In genomic region chr1:19776933-19777332, GRCh38 we compare ENCODE assay signal across 14 cellular contexts. TPM values are rescaled to one million over a fixed set of nuclear protein-coding genes. Genes with fewer than 3 reads are reported as not detected.
A peak's percentile ranks its signal among the peaks of the same experiment; 100 is the strongest.
DNase-seq lines count a peak whose midpoint lies in the region; ATAC-seq and TF ChIP-seq lines count a peak whose summit lies in the region.
"Had no signal": no experiment of that assay in that cellular context is flagged by ENCODE, and none has a peak within 500 bp of the region (broad histone marks: within the 10 kb centered on the region; RNA-seq: fewer than 3 reads in every experiment).

No MANE protein-coding gene starts in this region.

- peaks cover 6% of the 10 kb centered on the region; the same call in 1 of the 2 replicates for H3K9me3 ChIP-seq in BLaER1
- no peaks in the 10 kb centered on the region for H3K9me3 ChIP-seq in HEK293 (ENCODE audit: control insufficient read depth, insufficient read depth, low read depth, low read length)
- H3K9me3 ChIP-seq in suprapubic skin: no peaks in the 10 kb centered on the region

- DNase-seq in WTC11 (ENCODE audit: low spot score) (no peak), activated T-cell treated with anti-CD3 and anti-CD28 coated beads for 4 hours (no peak), NCI-H2029 treated with DMSO at 0.1 percent for 48 hours (lab: John Stamatoyannopoulos, UW) (no peak), suprapubic skin (ENCODE audit: low spot score in 2 of 2) (no peak)
- DNase-seq: CD4-positive, alpha-beta memory T cell; COR-L47; DND-41; GOT3; HCEC 1CT had no signal

- no peaks in the 10 kb centered on the region for H4K20me1 ChIP-seq in BLaER1

- H3K9ac ChIP-seq in BLaER1: peak overlapping the region; percentile 73; the same call in 1 of the 2 replicates

- H3K4me2 ChIP-seq in BLaER1: peak overlapping the region; percentile 90

- no peak overlapping the region for H3K4me3 ChIP-seq in BLaER1
- no peak overlapping the region for H3K4me3 ChIP-seq in HEK293 (ENCODE audit: low read depth, low read length)
- H3K4me3 ChIP-seq in suprapubic skin: no peak overlapping the region

- H3K27me3 ChIP-seq in BLaER1 (no peaks in the 10 kb centered on the region), suprapubic skin (no peaks in the 10 kb centered on the region)

- H3K36me3 Mint-ChIP-seq in WTC11: peaks cover 15% of the 10 kb centered on the region; the same call in 1 of the 2 replicates

- TF ChIP-seq EP300 in suprapubic skin (IDR thresholded peaks at IDR 0.05): no peak

- 96% methylated on average over 4 of the region's 4 CpGs for WGBS in suprapubic skin

- no peak for TF ChIP-seq POLR2A in suprapubic skin (IDR thresholded peaks at IDR 0.05)

- H3K4me1 ChIP-seq in BLaER1: peaks cover 81% of the 10 kb centered on the region
- no peaks in the 10 kb centered on the region for H3K4me1 ChIP-seq in HEK293 (ENCODE audit: control insufficient read depth, insufficient read depth, low read length)
- no peaks in the 10 kb centered on the region for H3K4me1 ChIP-seq in suprapubic skin

- no peak for TF ChIP-seq CTCF in HEK293 (tag by site-specific recombination; IDR thresholded peaks at IDR 0.05)
- no peak for TF ChIP-seq CTCF in WTC11 (IDR thresholded peaks at IDR 0.05)
- no peak for TF ChIP-seq CTCF in suprapubic skin (IDR thresholded peaks at IDR 0.05)

- H3K27ac ChIP-seq in BLaER1 (peak overlapping the region; percentile 77), HEK293 (ENCODE audit: extremely low read depth, low read depth, low read length) (no peak overlapping the region), suprapubic skin (no peak overlapping the region)

- no peaks in the 10 kb centered on the region for H3K4me1 Mint-ChIP-seq in WTC11

- H3K27me3 Mint-ChIP-seq in WTC11 (ENCODE audit: low read depth): peaks cover 52% of the 10 kb centered on the region
- H3K27me3 Mint-ChIP-seq: CD4-positive, alpha-beta memory T cell had no signal

- no peak overlapping the region for H3K4me3 Mint-ChIP-seq in WTC11
- H3K4me3 Mint-ChIP-seq: CD4-positive, alpha-beta memory T cell had no signal

- peaks cover 44% of the 10 kb centered on the region for H3K36me3 ChIP-seq in BLaER1
- H3K36me3 ChIP-seq in HEK293 (ENCODE audit: control insufficient read depth in 2 of 2, insufficient read depth in 1 of 2, low read length in 2 of 2): no peaks in the 10 kb centered on the region
- H3K36me3 ChIP-seq in suprapubic skin: peaks cover 55% of the 10 kb centered on the region

- CTCF ChIA-PET in HEK293 (lab: Yijun Ruan, JAX) (interaction anchor here (0.7 to 1.4 kb wide), 3 partner anchors 9 to 73 kb away, joined by 3 to 5 read pairs (median 3); no protein-coding TSS in a partner anchor), WTC11 (lab: Charles Lee) (interaction anchor here (0.6 to 0.8 kb wide), 4 partner anchors 19 to 436 kb away, joined by 3 to 4 read pairs (median 4); no protein-coding TSS in a partner anchor)

- POLR2A ChIA-PET in HEK293 (lab: Yijun Ruan, JAX) (no interaction called here), WTC11 (lab: Charles Lee) (no interaction called here)

- ATAC-seq in WTC11: no peak
- ATAC-seq in GM18502 (IDR thresholded peaks at IDR 0.05; ENCODE audit: poor library complexity, unreplicated experiment): no peak

- H3K27ac Mint-ChIP-seq in WTC11: no peak overlapping the region
- H3K27ac Mint-ChIP-seq: CD4-positive, alpha-beta memory T cell had no signal

- no peaks in the 10 kb centered on the region for H3K9me3 Mint-ChIP-seq in WTC11
- H3K9me3 Mint-ChIP-seq: CD4-positive, alpha-beta memory T cell had no signal

TF ChIP-seq in HEK293, 187 proteins besides CTCF, POLR2A, EP300 and RAD21 (continues in another document):
- TF ChIP-seq, protein P1, sequence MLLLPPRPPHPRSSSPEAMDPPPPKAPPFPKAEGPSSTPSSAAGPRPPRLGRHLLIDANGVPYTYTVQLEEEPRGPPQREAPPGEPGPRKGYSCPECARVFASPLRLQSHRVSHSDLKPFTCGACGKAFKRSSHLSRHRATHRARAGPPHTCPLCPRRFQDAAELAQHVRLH (tag by site-specific recombination; IDR thresholded peaks at IDR 0.05): 0 out of 2 replicates have a peak, but pooled peaks have one; percentile 29
- TF ChIP-seq SETDB1 (IDR thresholded peaks at IDR 0.05; ENCODE audit: insufficient read length, low read length) (peak; percentile 14), ZNF280D (tag by site-specific recombination; IDR thresholded peaks at IDR 0.05) (0 out of 2 replicates have a peak, but pooled peaks have one; percentile 49)

TF ChIP-seq in WTC11, 78 proteins besides CTCF, POLR2A, EP300 and RAD21:
- TF ChIP-seq ZNF232 (CRISPR knock-in tag; IDR thresholded peaks at IDR 0.05) (no peak), USF2 (CRISPR knock-in tag; IDR thresholded peaks at IDR 0.05) (peak; percentile 38; the same call in 1 of the 2 replicates)
TF ChIP-seq in WTC11: peak in this region for 1.

RNA-seq across cellular contexts. Expression of gene TMCO4, which starts 22.8 kb away (rescaled TPM):
- 7.2 to 9.3 TPM (median 7.5 TPM) in 3 replicates for total RNA-seq in WTC11 (2021)
- 10 to 100 TPM; 11.6 to 23.8 (median 15.0) TPM for total RNA-seq in suprapubic skin

RNA-seq across cellular contexts. Expression of gene RNF186, which starts 38.1 kb away (rescaled TPM):
- not detected in 3 replicates for total RNA-seq in WTC11 (2021)
- total RNA-seq in suprapubic skin: under 1 TPM in 1 of 4 donors, not detected in 3; 0.51 TPM
- total RNA-seq: A172; A673; CD4-positive, alpha-beta memory T cell had no signal
